37 cellular contexts compared by ENCODE assay signal in genomic region chr2:206616141-206616540, GRCh38. TPM values are rescaled to one million over a fixed set of nuclear protein-coding genes. Genes with fewer than 3 reads are reported as not detected.
A peak's percentile ranks its signal among the peaks of the same experiment; 100 is the strongest.
DNase-seq lines count a peak whose midpoint lies in the region; ATAC-seq and TF ChIP-seq lines count a peak whose summit lies in the region.
"Had no signal": no experiment of that assay in that cellular context is flagged by ENCODE, and none has a peak within 500 bp of the region (broad histone marks: within the 10 kb centered on the region; RNA-seq: fewer than 3 reads in every experiment).

No MANE protein-coding gene starts in this region.

- POLR2A ChIA-PET in RWPE1 (lab: Yijun Ruan, JAX; ENCODE audit: low non-redundant PET) = no interaction called here

- H3K27me3 Mint-ChIP-seq in glutamatergic neuron (ENCODE audit: unreplicated experiment) = no peaks in the 10 kb centered on the region
- H3K27me3 Mint-ChIP-seq: activated CD4-positive, alpha-beta memory T cell treated with anti-CD3 and anti-CD28 coated beads for 36 hours; effector memory CD8-positive, alpha-beta T cell; progenitor cell of endocrine pancreas had no signal

- no peaks in the 10 kb centered on the region for H3K9me3 Mint-ChIP-seq in glutamatergic neuron (ENCODE audit: unreplicated experiment)
- H3K9me3 Mint-ChIP-seq: activated CD4-positive, alpha-beta memory T cell treated with anti-CD3 and anti-CD28 coated beads for 36 hours; activated naive CD8-positive, alpha-beta T cell treated with anti-CD3 and anti-CD28 coated beads, Interleukin-2, amount 50 U/mL, for 24 hours; activated T-cell treated with anti-CD3 and anti-CD28 coated beads, Interleukin-2, amount 50 U/mL, for 72 hours; central memory CD8-positive, alpha-beta T cell; H9; naive thymus-derived CD8-positive, alpha-beta T cell had no signal

- TF ChIP-seq CTCF in RWPE1 (conservative IDR thresholded peaks at IDR 0.05; ENCODE audit: low read depth) (no peak), fibroblast of the aortic adventitia (IDR thresholded peaks at IDR 0.05; ENCODE audit: insufficient read depth, low read length) (no peak), glutamatergic neuron (IDR thresholded peaks at IDR 0.05; ENCODE audit: partially characterized antibody, unreplicated experiment) (no peak)

- no peaks in the 10 kb centered on the region for H3K4me1 Mint-ChIP-seq in glutamatergic neuron (ENCODE audit: low read depth, unreplicated experiment)
- H3K4me1 Mint-ChIP-seq: activated naive CD8-positive, alpha-beta T cell treated with anti-CD3 and anti-CD28 coated beads, Interleukin-2, amount 50 U/mL, for 24 hours; central memory CD8-positive, alpha-beta T cell; naive thymus-derived CD8-positive, alpha-beta T cell had no signal

- in situ Hi-C loops in Caki2 (cut with HindIII; ENCODE audit: low pct_unique_long_range_greater_than_20kb, low sequenced_read_pairs) = no loop called here

- no peak overlapping the region for H3K27ac Mint-ChIP-seq in glutamatergic neuron (ENCODE audit: unreplicated experiment)
- H3K27ac Mint-ChIP-seq: activated CD4-positive, alpha-beta memory T cell treated with anti-CD3 and anti-CD28 coated beads for 36 hours; activated naive CD8-positive, alpha-beta T cell treated with anti-CD3 and anti-CD28 coated beads, Interleukin-2, amount 50 U/mL, for 24 hours; activated T-cell treated with anti-CD3 and anti-CD28 coated beads, Interleukin-2, amount 50 U/mL, for 72 hours; effector memory CD8-positive, alpha-beta T cell; naive thymus-derived CD8-positive, alpha-beta T cell; progenitor cell of endocrine pancreas had no signal

- ATAC-seq in GM19324 (IDR thresholded peaks at IDR 0.05; ENCODE audit: low FRiP score, unreplicated experiment) = no peak
- ATAC-seq: activated naive CD8-positive, alpha-beta T cell treated with anti-CD3 and anti-CD28 coated beads, Interleukin-2, amount 50 U/mL, for 24 hours; activated T-cell treated with anti-CD3 and anti-CD28 coated beads, Interleukin-2, amount 50 U/mL, for 72 hours; effector memory CD8-positive, alpha-beta T cell; foreskin keratinocyte; naive thymus-derived CD8-positive, alpha-beta T cell; sciatic nerve had no signal

- H3K36me3 Mint-ChIP-seq in glutamatergic neuron (ENCODE audit: unreplicated experiment) = no peaks in the 10 kb centered on the region
- H3K36me3 Mint-ChIP-seq: activated CD4-positive, alpha-beta memory T cell treated with anti-CD3 and anti-CD28 coated beads for 36 hours; naive thymus-derived CD8-positive, alpha-beta T cell had no signal

- CTCF ChIA-PET in RWPE1 (lab: Yijun Ruan, JAX) = no interaction called here

- no peak overlapping the region for H3K4me3 Mint-ChIP-seq in glutamatergic neuron (ENCODE audit: unreplicated experiment)
- H3K4me3 Mint-ChIP-seq: activated CD4-positive, alpha-beta memory T cell treated with anti-CD3 and anti-CD28 coated beads for 36 hours; activated naive CD8-positive, alpha-beta T cell treated with anti-CD3 and anti-CD28 coated beads, Interleukin-2, amount 50 U/mL, for 24 hours; activated T-cell treated with anti-CD3 and anti-CD28 coated beads, Interleukin-2, amount 50 U/mL, for 72 hours; central memory CD8-positive, alpha-beta T cell; effector memory CD8-positive, alpha-beta T cell; H9; naive thymus-derived CD8-positive, alpha-beta T cell had no signal

- no peak overlapping the region for H3K4me3 ChIP-seq in fibroblast of the aortic adventitia (ENCODE audit: low read depth, low read length)
- H3K4me3 ChIP-seq: BLaER1, heart left ventricle, lung, stomach, thyroid gland, vagina had no signal

- peak; percentile 45 for DNase-seq in Caki2 (ENCODE audit: low read depth)
- peak; percentile 33 for DNase-seq in H4 (ENCODE audit: low spot score)
- DNase-seq in RWPE1 (ENCODE audit: low spot score) = peak; percentile 26
- peak; percentile 3 for DNase-seq in fibroblast of the aortic adventitia (ENCODE audit: low read depth)
- no peak for DNase-seq in activated naive CD4-positive, alpha-beta T cell treated with anti-CD3 and anti-CD28 coated beads, Interleukin-2, amount 50 U/mL, for 16 hours
- DNase-seq in NCI-H146 treated with DMSO at 0.1 percent for 48 hours (lab: John Stamatoyannopoulos, UW; ENCODE audit: unreplicated experiment) = no peak
- DNase-seq in glutamatergic neuron = no peak
- DNase-seq: activated CD4-positive, alpha-beta memory T cell treated with anti-CD3 and anti-CD28 coated beads for 36 hours; activated CD4-positive, alpha-beta T cell treated with anti-CD3 and anti-CD28 coated beads for 1 hour; activated naive CD8-positive, alpha-beta T cell treated with anti-CD3 and anti-CD28 coated beads, Interleukin-2, amount 50 U/mL, for 24 hours; activated T-cell treated with anti-CD3 and anti-CD28 coated beads, Interleukin-2, amount 50 U/mL, for 72 hours; DMS79 treated with DMSO at 0.1 percent for 48 hours; effector memory CD8-positive, alpha-beta T cell; foreskin keratinocyte; H9; heart left ventricle; Karpas-422; kidney glomerular epithelial cell; naive thymus-derived CD8-positive, alpha-beta T cell; NCI-H1092 treated with DMSO at 0.1 percent for 48 hours; NCI-H187; NCI-H446 treated with DMSO at 0.1 percent for 48 hours; nucleus accumbens; Right ventricle myocardium superior; stimulated activated CD4-positive, alpha-beta T cell treated with anti-CD3 and anti-CD28 coated beads, Interleukin-4, amount 100 ng/mL, for 1 hour; stomach; T-helper 2 cell; thyroid gland had no signal

- no peak overlapping the region for H3K27ac ChIP-seq in RWPE1
- H3K27ac ChIP-seq: BLaER1, foreskin keratinocyte, stomach, thyroid gland, vagina had no signal

RNA-seq across cellular contexts. Expression of gene FAM237A, which starts 26.1 kb away (rescaled TPM):
- not detected in 2 replicates for total RNA-seq in Caki2 (2014; rRNA removed; shearing (Covaris generic); ENCODE audit: low replicate concordance)
- not detected in 2 replicates for total RNA-seq in H4 (2014; rRNA removed; shearing (Covaris generic))
- total RNA-seq in fibroblast of the aortic adventitia (ENCODE audit: low replicate concordance) (not detected in 2 replicates), glutamatergic neuron (ENCODE audit: unreplicated experiment) (not detected)
- total RNA-seq: activated CD4-positive, alpha-beta memory T cell treated with anti-CD3 and anti-CD28 coated beads for 36 hours; activated T-cell treated with anti-CD3 and anti-CD28 coated beads, Interleukin-2, amount 50 U/mL, for 72 hours; astrocyte; foreskin keratinocyte; H9; lung; mononuclear cell; naive thymus-derived CD8-positive, alpha-beta T cell; progenitor cell of endocrine pancreas; Right ventricle myocardium superior; sciatic nerve; stomach; thyroid gland; vagina had no signal

Comparison
In these comparisons a context has a peak if more than half of its experiments do, and no peak if none do; other contexts are left out.
1. DNase-seq: peak in Caki2 (single experiment), H4 (single experiment), RWPE1 (single experiment) and fibroblast of the aortic adventitia (single experiment); none in activated naive CD4-positive, alpha-beta T cell treated with anti-CD3 and anti-CD28 coated beads, Interleukin-2, amount 50 U/mL, for 16 hours (single experiment), NCI-H146 treated with DMSO at 0.1 percent for 48 hours (single experiment) and glutamatergic neuron (single experiment).